Comparison of ENCODE assay signal across 10 cellular contexts in genomic region chr3:30642715-30643361, GRCh38. TPM values are rescaled to one million over a fixed set of nuclear protein-coding genes. Genes with fewer than 3 reads are reported as not detected.
DNase-seq lines count a peak whose midpoint lies in the region; ATAC-seq and TF ChIP-seq lines count a peak whose summit lies in the region.
"Had no signal": no experiment of that assay in that cellular context is flagged by ENCODE, and none has a peak within 500 bp of the region (broad histone marks: within the 10 kb centered on the region; RNA-seq: fewer than 3 reads in every experiment).

No MANE protein-coding gene starts in this region.

- H2AFZ ChIP-seq in SU-DHL-6 (ENCODE audit: low read depth, low read length, severe bottlenecking), result no peak overlapping the region

- TF ChIP-seq CTCF in SU-DHL-6 (IDR thresholded peaks at IDR 0.05; ENCODE audit: insufficient read depth, low read length, poor library complexity, severe bottlenecking) (no peak), upper lobe of left lung (IDR thresholded peaks at IDR 0.05) (no peak)

- no peaks in the 10 kb centered on the region for H3K27me3 Mint-ChIP-seq in activated T-cell treated with anti-CD3 and anti-CD28 coated beads, Interleukin-2, amount 50 U/mL, for 4 hours (ENCODE audit: low read depth)
- peaks cover 0 to 7% (median 5%) of the 10 kb centered on the region in 3 donors for H3K27me3 Mint-ChIP-seq in immature natural killer cell (ENCODE audit: low read depth in 3 of 3)

- WGBS in upper lobe of left lung, 2 donors, result 33 to 45% methylated on average over 4 of the region's 4 CpGs

- H3K4me3 Mint-ChIP-seq in activated T-cell treated with anti-CD3 and anti-CD28 coated beads, Interleukin-2, amount 50 U/mL, for 4 hours, result peak overlapping the region; percentile 13
- peak overlapping the region; percentile 71 to 88 (median 79) for H3K4me3 Mint-ChIP-seq in immature natural killer cell

- no peaks in the 10 kb centered on the region for H3K9me2 ChIP-seq in SU-DHL-6 (replicated peaks; ENCODE audit: insufficient read depth, low read length)

- H3K9me3 ChIP-seq in SU-DHL-6 (ENCODE audit: insufficient read depth, low read length), result no peaks in the 10 kb centered on the region
- no peaks in the 10 kb centered on the region for H3K9me3 ChIP-seq in upper lobe of left lung

- DNase-seq in activated T-cell treated with anti-CD3 and anti-CD28 coated beads, Interleukin-2, amount 50 U/mL, for 4 hours, result no peak
- DNase-seq in activated T-cell treated with anti-CD3 and anti-CD28 coated beads, Interleukin-2, amount 50 U/mL, for 1 hour, result no peak
- DNase-seq in immature natural killer cell, result no peak
- DNase-seq in upper lobe of left lung, result no peak
- DNase-seq in NCI-H1048 (lab: John Stamatoyannopoulos, UW), result no peak
- no peak for DNase-seq in SK-N-DZ (ENCODE audit: low spot score)
- no peak for DNase-seq in DMS53 (lab: John Stamatoyannopoulos, UW)
- DNase-seq: activated CD4-positive, alpha-beta T cell treated with anti-CD3 and anti-CD28 coated beads, Interleukin-2, amount 50 U/mL, for 1 hour; NCI-H2227 treated with DMSO at 0.1 percent for 48 hours had no signal

- no peaks in the 10 kb centered on the region for H4K20me1 ChIP-seq in SU-DHL-6 (ENCODE audit: low read depth, low read length)

- peaks cover 94% of the 10 kb centered on the region for H3K4me1 Mint-ChIP-seq in activated T-cell treated with anti-CD3 and anti-CD28 coated beads, Interleukin-2, amount 50 U/mL, for 4 hours (ENCODE audit: low read depth)
- peaks cover 99 to 100% of the 10 kb centered on the region in 2 donors for H3K4me1 Mint-ChIP-seq in immature natural killer cell

- no peak for TF ChIP-seq EP300 in upper lobe of left lung (IDR thresholded peaks at IDR 0.05)

- H3F3A ChIP-seq in SU-DHL-6 (ENCODE audit: insufficient read depth), result peaks cover 40% of the 10 kb centered on the region

- peaks cover 3% of the 10 kb centered on the region for H3K9me3 Mint-ChIP-seq in activated T-cell treated with anti-CD3 and anti-CD28 coated beads, Interleukin-2, amount 50 U/mL, for 4 hours
- no peaks in the 10 kb centered on the region for H3K9me3 Mint-ChIP-seq in immature natural killer cell

- H3K4me1 ChIP-seq in upper lobe of left lung, result peaks cover 76 to 87% (median 86%) of the 10 kb centered on the region in 4 donors

- no peak for TF ChIP-seq POLR2A in upper lobe of left lung (IDR thresholded peaks at IDR 0.05)

- H3K36me3 Mint-ChIP-seq in activated T-cell treated with anti-CD3 and anti-CD28 coated beads, Interleukin-2, amount 50 U/mL, for 4 hours (ENCODE audit: insufficient read depth), result peaks cover 48% of the 10 kb centered on the region
- H3K36me3 Mint-ChIP-seq in immature natural killer cell, result peaks cover 12 to 15% (median 12%) of the 10 kb centered on the region in 3 donors

- H3K4me2 ChIP-seq in SU-DHL-6 (ENCODE audit: low read depth, low read length, poor library complexity, severe bottlenecking), result peak overlapping the region; percentile 71

- peak overlapping the region; percentile 95 for H3K27ac ChIP-seq in SU-DHL-6 (ENCODE audit: low read depth, low read length)
- H3K27ac ChIP-seq in upper lobe of left lung, result peak overlapping the region; percentile 31 to 83 (median 74)

- H3K27ac Mint-ChIP-seq in immature natural killer cell, result peak overlapping the region; percentile 92 to 100 (median 98)

- H3K9ac ChIP-seq in SU-DHL-6 (ENCODE audit: low read length), result peak overlapping the region; percentile 35

- peaks cover 57% of the 10 kb centered on the region for H3K79me2 ChIP-seq in SU-DHL-6 (ENCODE audit: insufficient read depth, low read length)

- ATAC-seq in activated T-cell treated with anti-CD3 and anti-CD28 coated beads, Interleukin-2, amount 50 U/mL, for 4 hours, result no peak
- no peak for ATAC-seq in upper lobe of left lung (ENCODE audit: low FRiP score in 2 of 2)

- no peaks in the 10 kb centered on the region for H3K27me3 ChIP-seq in SU-DHL-6 (ENCODE audit: low read length)
- H3K27me3 ChIP-seq in upper lobe of left lung, result no peaks in the 10 kb centered on the region

- peak overlapping the region; percentile 39 for H3K4me3 ChIP-seq in SU-DHL-6 (ENCODE audit: insufficient read depth, low read length, poor library complexity, severe bottlenecking)
- H3K4me3 ChIP-seq in upper lobe of left lung, result no peak overlapping the region

- H3K36me3 ChIP-seq in SU-DHL-6 (ENCODE audit: low read length) (0 out of 2 replicates have a peak, but pooled peaks cover 4% of the 10 kb centered on the region), upper lobe of left lung (peaks cover 17 to 35% (median 21%) of the 10 kb centered on the region in 4 donors)

RNA-seq across cellular contexts. Expression of gene TGFBR2, which starts 36.4 kb away (rescaled TPM):
- 100 to 1,000 TPM; 104 to 114 (median 111) TPM for total RNA-seq in activated T-cell treated with anti-CD3 and anti-CD28 coated beads, Interleukin-2, amount 50 U/mL, for 4 hours
- polyA plus RNA-seq in immature natural killer cell, result 100 to 1,000 TPM in 1 of 3 donors, 10 to 100 TPM in 2; 36.8 to 101 (median 43.6) TPM
- 100 to 1,000 TPM in 5 of 6 donors, 10 to 100 TPM in 1; 82.8 to 385 (median 285) TPM for total RNA-seq in upper lobe of left lung
- 0.49 and 0.83 TPM in 2 replicates for polyA plus RNA-seq in SK-N-DZ (2014; cell fraction: cytosol; rRNA removed)
- 0.53 and 1.6 TPM in 2 replicates for polyA plus RNA-seq in SK-N-DZ (2014; cell fraction: nucleus; rRNA removed)
